1 cellular context compared by ENCODE assay signal in genomic region chr12:6699989-6700645, GRCh38.
TF ChIP-seq lines count a peak whose summit lies in the region.

No MANE protein-coding gene starts in this region.

TF ChIP-seq in IMR-90, 13 proteins besides CTCF, POLR2A, EP300 and RAD21 (continued from another document):
- TF ChIP-seq BHLHE40 (IDR thresholded peaks at IDR 0.05; ENCODE audit: low read depth, low read length) = no peak
- TF ChIP-seq FOS (IDR thresholded peaks at IDR 0.05; ENCODE audit: low read depth, low read length) = no peak
- no peak for TF ChIP-seq CHD1 (IDR thresholded peaks at IDR 0.05; ENCODE audit: low read depth, low read length)
